27 cellular contexts compared by ENCODE assay signal in genomic region chr2:73850009-73850408, GRCh38. TPM values are rescaled to one million over a fixed set of nuclear protein-coding genes. Genes with fewer than 3 reads are reported as not detected.
A peak's percentile ranks its signal among the peaks of the same experiment; 100 is the strongest.
DNase-seq lines count a peak whose midpoint lies in the region; ATAC-seq lines count a peak whose summit lies in the region.
"Had no signal": no experiment of that assay in that cellular context is flagged by ENCODE, and none has a peak within 500 bp of the region (broad histone marks: within the 10 kb centered on the region; RNA-seq: fewer than 3 reads in every experiment).

No MANE protein-coding gene starts in this region.

- no peaks in the 10 kb centered on the region for H3K27me3 Mint-ChIP-seq in activated CD4-positive, alpha-beta memory T cell treated with anti-CD3 and anti-CD28 coated beads, Interleukin-2, amount 10 ng/mL, durations not matched to agents 7 days and 5 days
- H3K27me3 Mint-ChIP-seq: CD4-positive, CD25-positive, alpha-beta regulatory T cell had no signal

- H3K9me3 ChIP-seq in neuronal stem cell (replicated peaks in 1 of 2; ENCODE audit: control insufficient read depth in 2 of 2, insufficient read depth in 1 of 2, low read depth in 1 of 2, low read length in 2 of 2), result peaks cover 0 to 2% of the 10 kb centered on the region in 2 donors
- H3K9me3 ChIP-seq: adrenal gland, MG63, pancreas, right atrium auricular region, thoracic aorta had no signal

- H4K8ac ChIP-seq in neuronal stem cell (ENCODE audit: low read depth, low read length), result peak overlapping the region; percentile 43

- no peak overlapping the region for H2BK15ac ChIP-seq in neuronal stem cell (ENCODE audit: low read length)

- H3K27ac ChIP-seq in neuronal stem cell (replicated peaks; ENCODE audit: low read length), result no peak overlapping the region
- H3K27ac ChIP-seq: adrenal gland, pancreas, right atrium auricular region, RWPE1, thoracic aorta had no signal

- no peak overlapping the region for H3K14ac ChIP-seq in neuronal stem cell (ENCODE audit: low read length)

- H2BK12ac ChIP-seq in neuronal stem cell (ENCODE audit: low read length), result no peak overlapping the region

- no peak overlapping the region for H3K18ac ChIP-seq in neuronal stem cell (ENCODE audit: low read length)

- peaks cover 46% of the 10 kb centered on the region for H3K36me3 Mint-ChIP-seq in activated CD4-positive, alpha-beta memory T cell treated with anti-CD3 and anti-CD28 coated beads, Interleukin-2, amount 10 ng/mL, durations not matched to agents 7 days and 5 days (ENCODE audit: low read depth)

- H2BK5ac ChIP-seq in neuronal stem cell (ENCODE audit: low read length), result no peak overlapping the region

- H3K9ac ChIP-seq in neuronal stem cell (ENCODE audit: low read depth, low read length, poor library complexity), result no peak overlapping the region

- H3K23ac ChIP-seq in neuronal stem cell (ENCODE audit: low read depth, low read length, poor library complexity), result no peak overlapping the region

- H3K4me1 ChIP-seq in neuronal stem cell (ENCODE audit: control insufficient read depth in 2 of 2, insufficient read depth in 1 of 2, low read depth in 1 of 2, low read length in 2 of 2), result no peaks in the 10 kb centered on the region
- H3K4me1 ChIP-seq: adrenal gland, pancreas, right atrium auricular region had no signal

- no peak overlapping the region for H2AFZ ChIP-seq in neuronal stem cell (ENCODE audit: low read length)

- no CpG with 5 or more reads among the region's 2 CpGs for WGBS in neuronal stem cell (ENCODE audit: extremely low coverage in 2 of 2, insufficient read length in 2 of 2, insufficient replicate concordance in 1 of 2), 2 donors

- H3K4ac ChIP-seq in neuronal stem cell (ENCODE audit: low read length), result no peak overlapping the region

- no peak overlapping the region for H2BK120ac ChIP-seq in neuronal stem cell (ENCODE audit: low read depth, low read length)

- POLR2A ChIA-PET in activated CD4-positive, alpha-beta memory T cell treated with anti-CD3 and anti-CD28 coated beads, Interleukin-2, amount 10 ng/mL, durations not matched to agents 7 days and 5 days (lab: Charles Lee), result no interaction called here

- H3K27me3 ChIP-seq in neuronal stem cell (ENCODE audit: control insufficient read depth in 3 of 3, insufficient read depth in 3 of 3, low read depth in 1 of 3, low read length in 3 of 3), result no peaks in the 10 kb centered on the region
- H3K27me3 ChIP-seq: adrenal gland, MG63, pancreas, right atrium auricular region had no signal

- H4K91ac ChIP-seq in neuronal stem cell (ENCODE audit: low read depth, low read length, poor library complexity), result no peak overlapping the region

- DNase-seq in NCI-H1092 (lab: John Stamatoyannopoulos, UW) (peak; percentile 6), NCI-H146 (lab: John Stamatoyannopoulos, UW) (peak; percentile 87), NCI-H69 (lab: John Stamatoyannopoulos, UW) (peak; percentile 93), neuronal stem cell (ENCODE audit: low spot score) (no peak), DMS114 treated with DMSO at 0.1 percent for 48 hours (lab: John Stamatoyannopoulos, UW; ENCODE audit: unreplicated experiment) (no peak)
- no peak for DNase-seq in activated CD4-positive, alpha-beta memory T cell treated with anti-CD3 and anti-CD28 coated beads, Interleukin-2, amount 10 ng/mL, durations not matched to agents 7 days and 5 days
- DNase-seq: adrenal gland; CD4-positive, CD25-positive, alpha-beta regulatory T cell; effector memory CD4-positive, alpha-beta T cell; erythroblast; foreskin melanocyte; hippocampal formation; MG63; NCI-H2029 treated with DMSO at 0.1 percent for 48 hours; NCI-H774; pancreas; stimulated activated CD4-positive, alpha-beta T cell treated with anti-CD3 and anti-CD28 coated beads, Interleukin-4, amount 100 ng/mL, for 4 hours; stimulated activated naive CD4-positive, alpha-beta T cell had no signal

- peaks cover 25 to 97% of the 10 kb centered on the region in 2 donors for H3K36me3 ChIP-seq in neuronal stem cell (replicated peaks in 1 of 2; ENCODE audit: control insufficient read depth in 2 of 2, insufficient read depth in 2 of 2, low read length in 2 of 2)

- no peak overlapping the region for H3K27ac Mint-ChIP-seq in activated CD4-positive, alpha-beta memory T cell treated with anti-CD3 and anti-CD28 coated beads, Interleukin-2, amount 10 ng/mL, durations not matched to agents 7 days and 5 days
- H3K27ac Mint-ChIP-seq: CD4-positive, CD25-positive, alpha-beta regulatory T cell; nephron had no signal

- H3K9me3 Mint-ChIP-seq in activated CD4-positive, alpha-beta memory T cell treated with anti-CD3 and anti-CD28 coated beads, Interleukin-2, amount 10 ng/mL, durations not matched to agents 7 days and 5 days, result no peaks in the 10 kb centered on the region
- H3K9me3 Mint-ChIP-seq: nephron had no signal

- H3K4me1 Mint-ChIP-seq in activated CD4-positive, alpha-beta memory T cell treated with anti-CD3 and anti-CD28 coated beads, Interleukin-2, amount 10 ng/mL, durations not matched to agents 7 days and 5 days, result peaks cover 4% of the 10 kb centered on the region
- H3K4me1 Mint-ChIP-seq: nephron had no signal

- H3K4me3 ChIP-seq in neuronal stem cell (ENCODE audit: low read length in 2 of 2), result no peak overlapping the region
- H3K4me3 ChIP-seq: adrenal gland, K562, MG63, pancreas, right atrium auricular region, thoracic aorta had no signal

- H3K79me1 ChIP-seq in neuronal stem cell (ENCODE audit: low read depth, low read length), result no peaks in the 10 kb centered on the region

- no peak overlapping the region for H2AK5ac ChIP-seq in neuronal stem cell (ENCODE audit: low read depth, low read length)

- CTCF ChIA-PET in activated CD4-positive, alpha-beta memory T cell treated with anti-CD3 and anti-CD28 coated beads, Interleukin-2, amount 10 ng/mL, durations not matched to agents 7 days and 5 days (lab: Charles Lee), result no interaction called here

- H3K4me3 Mint-ChIP-seq in activated CD4-positive, alpha-beta memory T cell treated with anti-CD3 and anti-CD28 coated beads, Interleukin-2, amount 10 ng/mL, durations not matched to agents 7 days and 5 days, result no peak overlapping the region
- H3K4me3 Mint-ChIP-seq: CD4-positive, CD25-positive, alpha-beta regulatory T cell; nephron had no signal

- no peak for ATAC-seq in GM21576 (IDR thresholded peaks at IDR 0.05; ENCODE audit: unreplicated experiment)
- ATAC-seq: activated CD4-positive, CD25-positive, alpha-beta regulatory T cell treated with anti-CD3 and anti-CD28 coated beads, Interleukin-2, amount 50 U/mL, for 24 hours; K562; left lobe of liver; pancreas had no signal

- no peak overlapping the region for H3K4me2 ChIP-seq in neuronal stem cell (ENCODE audit: insufficient read depth, low read length, poor library complexity, severe bottlenecking)

RNA-seq across cellular contexts. Expression of gene STAMBP, which starts 21.2 kb away (rescaled TPM):
- 53.2 TPM for polyA plus RNA-seq in neuronal stem cell (2013, experiment 1 of 2)
- polyA plus RNA-seq in neuronal stem cell (2013, experiment 2 of 2), result 52.9 TPM
- 10 to 100 TPM; 51.1 to 51.2 TPM for total RNA-seq in activated CD4-positive, alpha-beta memory T cell treated with anti-CD3 and anti-CD28 coated beads, Interleukin-2, amount 10 ng/mL, durations not matched to agents 7 days and 5 days

RNA-seq across cellular contexts. Expression of gene ACTG2, which starts 42.8 kb away (rescaled TPM):
- polyA plus RNA-seq in neuronal stem cell (2013, experiment 1 of 2), result 0.77 TPM
- polyA plus RNA-seq in neuronal stem cell (2013, experiment 2 of 2), result 0.73 TPM
- total RNA-seq in activated CD4-positive, alpha-beta memory T cell treated with anti-CD3 and anti-CD28 coated beads, Interleukin-2, amount 10 ng/mL, durations not matched to agents 7 days and 5 days, result not detected
- total RNA-seq: T-helper 1 cell treated with Interleukin-12 subunit alpha and Interleukin-12 subunit beta and Interleukin-4 antibody, amounts not matched to agents 30 ng/mL and 1 ng/mL, for 36 hours had no signal

Comparison
In these comparisons a context has a peak if more than half of its experiments do, and no peak if none do; other contexts are left out.
1. DNase-seq: peak in NCI-H1092 (single experiment), NCI-H146 (single experiment) and NCI-H69 (single experiment); none in neuronal stem cell (single experiment), activated CD4-positive, alpha-beta memory T cell treated with anti-CD3 and anti-CD28 coated beads, Interleukin-2, amount 10 ng/mL, durations not matched to agents 7 days and 5 days (single experiment) and DMS114 treated with DMSO at 0.1 percent for 48 hours (single experiment).